9 cellular contexts compared by ENCODE assay signal in the genomic region with DNA sequence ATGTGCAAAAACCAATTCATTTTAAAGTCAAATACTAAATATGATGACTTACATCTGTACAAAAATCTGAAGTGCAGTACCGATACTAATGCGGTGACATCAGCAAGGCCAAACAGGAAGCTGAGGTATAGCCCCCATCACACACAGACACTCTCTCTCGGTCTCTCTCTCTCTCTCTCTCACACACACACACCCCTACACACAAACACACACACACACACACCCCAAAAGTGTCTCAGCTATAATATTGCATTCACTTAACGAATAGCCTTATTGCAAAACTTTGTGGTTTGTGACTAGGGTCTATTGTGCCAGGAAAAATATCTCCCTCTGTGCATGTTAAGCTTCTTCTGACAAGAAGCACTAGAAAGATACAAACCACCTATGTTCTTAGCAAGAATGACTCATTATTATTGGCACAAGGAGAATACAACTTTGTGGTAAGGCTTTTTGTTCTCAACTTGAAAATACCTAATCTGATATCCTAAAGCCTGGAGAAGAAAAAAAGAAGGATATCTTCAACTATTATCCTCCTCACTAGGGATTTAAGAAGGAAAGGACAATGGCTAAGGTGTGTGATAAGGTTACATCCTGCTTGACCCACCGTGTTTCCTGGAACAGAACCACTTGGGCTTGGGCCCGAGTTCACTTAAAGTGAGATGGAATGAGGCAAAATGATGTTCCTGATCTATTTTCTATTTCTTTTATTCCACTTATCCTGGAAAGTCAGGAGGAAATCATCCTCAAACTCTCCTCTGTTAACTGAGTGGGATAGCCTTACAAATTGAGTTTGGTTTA.
DNase-seq lines count a peak whose midpoint lies in the region; ATAC-seq and TF ChIP-seq lines count a peak whose summit lies in the region.
"Had no signal": no experiment of that assay in that cellular context is flagged by ENCODE, and none has a peak within 500 bp of the region (broad histone marks: within the 10 kb centered on the region; RNA-seq: fewer than 3 reads in every experiment).

No MANE protein-coding gene starts in this region.

- WGBS in psoas muscle, 3 donors: 70 to 76% (median 71%) methylated on average over 6 of the region's 6 CpGs

- no peak for TF ChIP-seq CTCF in cardiac fibroblast (IDR thresholded peaks at IDR 0.05; ENCODE audit: low read depth, low read length)
- no peak for TF ChIP-seq CTCF in psoas muscle (IDR thresholded peaks at IDR 0.05)

- no peaks in the 10 kb centered on the region for H3K36me3 ChIP-seq in psoas muscle (ENCODE audit: insufficient read depth in 1 of 2, low read depth in 1 of 2)
- H3K36me3 ChIP-seq: BLaER1 had no signal

- H3K4me3 ChIP-seq in cardiac fibroblast (replicated peaks in 1 of 2; ENCODE audit: low read depth in 2 of 2, low read length in 2 of 2) (no peak overlapping the region), psoas muscle (no peak overlapping the region)
- H3K4me3 ChIP-seq: BLaER1 had no signal

- peaks cover 4% of the 10 kb centered on the region for H3K4me1 ChIP-seq in psoas muscle
- H3K4me1 ChIP-seq: BLaER1 had no signal

- intact Hi-C loops in psoas muscle (cut with DNase I): no loop called here

- no peaks in the 10 kb centered on the region for H3K27me3 ChIP-seq in psoas muscle (ENCODE audit: insufficient read depth in 3 of 3, low read length in 2 of 3)
- H3K27me3 ChIP-seq: BLaER1 had no signal

- H3K27ac ChIP-seq in psoas muscle: peak overlapping the region; percentile 44
- H3K27ac ChIP-seq: BLaER1 had no signal

- ATAC-seq in HG03066 (IDR thresholded peaks at IDR 0.05; ENCODE audit: low read depth, unreplicated experiment) (peak; percentile 95), psoas muscle (peak in 3 of 4 donors; percentile 44 to 59 (median 54))

- no peaks in the 10 kb centered on the region for H3K9me3 ChIP-seq in psoas muscle
- H3K9me3 ChIP-seq: BLaER1 had no signal

- peak; percentile 9 to 23 for DNase-seq in activated CD8-positive, alpha-beta memory T cell treated with anti-CD3 and anti-CD28 coated beads for 1 hour (ENCODE audit: extremely low read depth in 1 of 2, low read depth in 1 of 2)
- no peak for DNase-seq in activated CD8-positive, alpha-beta memory T cell treated with anti-CD3 and anti-CD28 coated beads, Interleukin-2, amount 50 U/mL, for 48 hours
- peak in 4 of 5 donors; percentile 14 to 90 (median 20) for DNase-seq in T-helper 1 cell
- DNase-seq in cardiac fibroblast (ENCODE audit: low read depth in 2 of 2): peak; percentile 95 to 96
- no peak for DNase-seq in psoas muscle
- DNase-seq in HT-29 (ENCODE audit: low spot score): no peak
- DNase-seq in 8988T: no peak

Comparison
In these comparisons a context has a peak if more than half of its experiments do, and no peak if none do; other contexts are left out.
1. DNase-seq: peak in activated CD8-positive, alpha-beta memory T cell treated with anti-CD3 and anti-CD28 coated beads for 1 hour (2 of 2), T-helper 1 cell (4 of 5) and cardiac fibroblast (2 of 2); none in activated CD8-positive, alpha-beta memory T cell treated with anti-CD3 and anti-CD28 coated beads, Interleukin-2, amount 50 U/mL, for 48 hours (single experiment), psoas muscle (0 of 2), HT-29 (single experiment) and 8988T (single experiment).